In the genomic region with DNA sequence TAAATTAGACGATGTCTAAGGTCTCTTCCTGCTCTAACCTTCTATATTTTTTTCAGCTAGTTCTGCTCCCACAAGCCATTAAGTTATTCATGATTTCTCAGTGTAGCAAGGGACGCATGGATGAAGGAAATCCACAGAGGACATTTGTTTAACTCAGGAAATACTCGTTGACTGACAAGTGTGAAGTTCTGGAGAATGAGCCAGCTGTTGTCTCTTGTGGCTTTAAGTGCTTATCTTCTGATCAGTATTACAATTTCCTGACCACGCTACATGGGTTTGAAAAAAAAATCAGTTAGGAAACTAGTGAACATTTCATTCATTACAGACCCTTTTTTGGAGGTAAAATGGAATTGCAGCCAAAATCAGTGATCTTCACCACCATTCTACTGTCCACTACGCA, we compare ENCODE assay signal across 12 cellular contexts. TPM values are rescaled to one million over a fixed set of nuclear protein-coding genes. Genes with fewer than 3 reads are reported as not detected.
DNase-seq lines count a peak whose midpoint lies in the region; ATAC-seq lines count a peak whose summit lies in the region.
"Had no signal": no experiment of that assay in that cellular context is flagged by ENCODE, and none has a peak within 500 bp of the region (broad histone marks: within the 10 kb centered on the region; RNA-seq: fewer than 3 reads in every experiment).

No MANE protein-coding gene starts in this region.

- peaks cover 22% of the 10 kb centered on the region for H3K4me1 Mint-ChIP-seq in activated CD4-positive, alpha-beta memory T cell treated with anti-CD3 and anti-CD28 coated beads, Interleukin-2, amount 10 ng/mL, durations not matched to agents 7 days and 5 days
- peaks cover 22% of the 10 kb centered on the region for H3K4me1 Mint-ChIP-seq in activated CD4-positive, alpha-beta memory T cell treated with anti-CD3 and anti-CD28 coated beads for 36 hours (ENCODE audit: low read depth)
- H3K4me1 Mint-ChIP-seq in activated CD8-positive, alpha-beta T cell treated with anti-CD3 and anti-CD28 coated beads, Interleukin-2, amount 10 ng/mL, durations not matched to agents 7 days and 5 days (ENCODE audit: low read depth), result peaks cover 23% of the 10 kb centered on the region

- POLR2A ChIA-PET in activated CD4-positive, alpha-beta memory T cell treated with anti-CD3 and anti-CD28 coated beads, Interleukin-2, amount 10 ng/mL, durations not matched to agents 7 days and 5 days (lab: Charles Lee), result interaction anchor here (2.0 kb wide), 1 partner anchor 127 kb away, joined by 9 read pairs; a partner anchor contains a TSS
- POLR2A ChIA-PET in activated CD4-positive, alpha-beta memory T cell treated with anti-CD3 and anti-CD28 coated beads for 36 hours (lab: Charles Lee), result no interaction called here
- POLR2A ChIA-PET in activated CD8-positive, alpha-beta T cell treated with anti-CD3 and anti-CD28 coated beads, Interleukin-2, amount 10 ng/mL, durations not matched to agents 7 days and 5 days (lab: Charles Lee), result no interaction called here

- CTCF ChIA-PET in activated CD4-positive, alpha-beta memory T cell treated with anti-CD3 and anti-CD28 coated beads, Interleukin-2, amount 10 ng/mL, durations not matched to agents 7 days and 5 days (lab: Charles Lee), result interaction anchor here (0.9 to 2.7 kb wide), 3 partner anchors 12 to 405 kb away, joined by 3 to 6 read pairs (median 4); no protein-coding TSS in a partner anchor
- CTCF ChIA-PET in activated CD4-positive, alpha-beta memory T cell treated with anti-CD3 and anti-CD28 coated beads for 36 hours (lab: Charles Lee), result no interaction called here
- CTCF ChIA-PET in activated CD8-positive, alpha-beta T cell treated with anti-CD3 and anti-CD28 coated beads, Interleukin-2, amount 10 ng/mL, durations not matched to agents 7 days and 5 days (lab: Charles Lee), result interaction anchor here (1.2 to 1.4 kb wide), 2 partner anchors 14 to 16 kb away, joined by 3 to 5 read pairs; no protein-coding TSS in a partner anchor

- ATAC-seq in HG02852 (IDR thresholded peaks at IDR 0.05; ENCODE audit: unreplicated experiment), result peak; percentile 40
- ATAC-seq in activated CD8-positive, alpha-beta T cell treated with anti-CD3 and anti-CD28 coated beads, Interleukin-2, amount 10 ng/mL, durations not matched to agents 7 days and 5 days, result peak; percentile 64

- H3K36me3 Mint-ChIP-seq in activated CD4-positive, alpha-beta memory T cell treated with anti-CD3 and anti-CD28 coated beads, Interleukin-2, amount 10 ng/mL, durations not matched to agents 7 days and 5 days (ENCODE audit: low read depth), result no peaks in the 10 kb centered on the region
- no peaks in the 10 kb centered on the region for H3K36me3 Mint-ChIP-seq in activated CD4-positive, alpha-beta memory T cell treated with anti-CD3 and anti-CD28 coated beads for 36 hours
- H3K36me3 Mint-ChIP-seq in activated CD8-positive, alpha-beta T cell treated with anti-CD3 and anti-CD28 coated beads, Interleukin-2, amount 10 ng/mL, durations not matched to agents 7 days and 5 days (ENCODE audit: low read depth), result no peaks in the 10 kb centered on the region
- H3K36me3 Mint-ChIP-seq: type B pancreatic cell had no signal

- no peaks in the 10 kb centered on the region for H3K9me3 Mint-ChIP-seq in activated CD4-positive, alpha-beta memory T cell treated with anti-CD3 and anti-CD28 coated beads, Interleukin-2, amount 10 ng/mL, durations not matched to agents 7 days and 5 days
- H3K9me3 Mint-ChIP-seq in activated CD4-positive, alpha-beta memory T cell treated with anti-CD3 and anti-CD28 coated beads for 36 hours, result no peaks in the 10 kb centered on the region
- H3K9me3 Mint-ChIP-seq in activated CD8-positive, alpha-beta T cell treated with anti-CD3 and anti-CD28 coated beads, Interleukin-2, amount 10 ng/mL, durations not matched to agents 7 days and 5 days (ENCODE audit: insufficient read depth), result no peaks in the 10 kb centered on the region
- H3K9me3 Mint-ChIP-seq: activated B cell treated with CpG ODN at 0.5 μM for 24 hours, type B pancreatic cell had no signal

- no peak for DNase-seq in activated CD4-positive, alpha-beta memory T cell treated with anti-CD3 and anti-CD28 coated beads, Interleukin-2, amount 10 ng/mL, durations not matched to agents 7 days and 5 days
- no peak for DNase-seq in activated CD4-positive, alpha-beta memory T cell treated with anti-CD3 and anti-CD28 coated beads for 36 hours
- no peak for DNase-seq in activated CD8-positive, alpha-beta T cell treated with anti-CD3 and anti-CD28 coated beads, Interleukin-2, amount 10 ng/mL, durations not matched to agents 7 days and 5 days
- DNase-seq in myocyte (ENCODE audit: low read depth), result peak; percentile 75
- DNase-seq in stimulated activated naive CD4-positive, alpha-beta T cell treated with Interleukin-2 at 50 U/mL for 16 hours (lab: John Stamatoyannopoulos, UW), result no peak
- no peak for DNase-seq in NCI-H146 treated with DMSO at 0.1 percent for 48 hours (lab: John Stamatoyannopoulos, UW; ENCODE audit: unreplicated experiment)
- DNase-seq in iPS-NIHi7 (ENCODE audit: extremely low spot score), result no peak
- DNase-seq: activated B cell treated with CpG ODN at 0.5 μM for 24 hours, dorsolateral prefrontal cortex, GM23248 had no signal

- peak overlapping the region; percentile 56 for H3K27ac Mint-ChIP-seq in activated CD4-positive, alpha-beta memory T cell treated with anti-CD3 and anti-CD28 coated beads, Interleukin-2, amount 10 ng/mL, durations not matched to agents 7 days and 5 days
- no peak overlapping the region for H3K27ac Mint-ChIP-seq in activated CD4-positive, alpha-beta memory T cell treated with anti-CD3 and anti-CD28 coated beads for 36 hours
- H3K27ac Mint-ChIP-seq in activated CD8-positive, alpha-beta T cell treated with anti-CD3 and anti-CD28 coated beads, Interleukin-2, amount 10 ng/mL, durations not matched to agents 7 days and 5 days, result peak overlapping the region; percentile 72
- H3K27ac Mint-ChIP-seq: activated B cell treated with CpG ODN at 0.5 μM for 24 hours, type B pancreatic cell had no signal

- H3K27me3 Mint-ChIP-seq in activated CD4-positive, alpha-beta memory T cell treated with anti-CD3 and anti-CD28 coated beads, Interleukin-2, amount 10 ng/mL, durations not matched to agents 7 days and 5 days, result peaks cover 7% of the 10 kb centered on the region
- H3K27me3 Mint-ChIP-seq in activated CD4-positive, alpha-beta memory T cell treated with anti-CD3 and anti-CD28 coated beads for 36 hours, result no peaks in the 10 kb centered on the region
- H3K27me3 Mint-ChIP-seq in activated CD8-positive, alpha-beta T cell treated with anti-CD3 and anti-CD28 coated beads, Interleukin-2, amount 10 ng/mL, durations not matched to agents 7 days and 5 days (ENCODE audit: low read depth), result peaks cover 5% of the 10 kb centered on the region
- H3K27me3 Mint-ChIP-seq: activated B cell treated with CpG ODN at 0.5 μM for 24 hours had no signal

- intact Hi-C loops in activated CD4-positive, alpha-beta memory T cell treated with anti-CD3 and anti-CD28 coated beads for 36 hours (cut with micrococcal nuclease), result no loop called here

- H3K4me3 Mint-ChIP-seq in activated CD4-positive, alpha-beta memory T cell treated with anti-CD3 and anti-CD28 coated beads, Interleukin-2, amount 10 ng/mL, durations not matched to agents 7 days and 5 days, result no peak overlapping the region
- H3K4me3 Mint-ChIP-seq in activated CD4-positive, alpha-beta memory T cell treated with anti-CD3 and anti-CD28 coated beads for 36 hours, result no peak overlapping the region
- peak overlapping the region; percentile 50 for H3K4me3 Mint-ChIP-seq in activated CD8-positive, alpha-beta T cell treated with anti-CD3 and anti-CD28 coated beads, Interleukin-2, amount 10 ng/mL, durations not matched to agents 7 days and 5 days
- H3K4me3 Mint-ChIP-seq: type B pancreatic cell had no signal

RNA-seq across cellular contexts. Expression of a gene that starts 53.2 kb away (rescaled TPM):
- total RNA-seq in activated CD4-positive, alpha-beta memory T cell treated with anti-CD3 and anti-CD28 coated beads, Interleukin-2, amount 10 ng/mL, durations not matched to agents 7 days and 5 days, result not detected
- not detected for total RNA-seq in activated CD4-positive, alpha-beta memory T cell treated with anti-CD3 and anti-CD28 coated beads for 36 hours
- not detected for total RNA-seq in activated CD8-positive, alpha-beta T cell treated with anti-CD3 and anti-CD28 coated beads, Interleukin-2, amount 10 ng/mL, durations not matched to agents 7 days and 5 days
- total RNA-seq in myocyte, result not detected in 2 replicates
- polyA plus RNA-seq in myocyte (2012), result not detected
- total RNA-seq: GM23248 had no signal
- polyA plus RNA-seq: GM23248 had no signal
